ENCODE assay signal across 25 cellular contexts in genomic region chr9:124302921-124303320, GRCh38. TPM values are rescaled to one million over a fixed set of nuclear protein-coding genes. Genes with fewer than 3 reads are reported as not detected.
DNase-seq lines count a peak whose midpoint lies in the region; ATAC-seq, FAIRE-seq and TF ChIP-seq lines count a peak whose summit lies in the region.
"Had no signal": no experiment of that assay in that cellular context is flagged by ENCODE, and none has a peak within 500 bp of the region (broad histone marks: within the 10 kb centered on the region; RNA-seq: fewer than 3 reads in every experiment).

No MANE protein-coding gene starts in this region.

- no peak overlapping the region for H2AFZ ChIP-seq in keratinocyte (ENCODE audit: control insufficient read depth, low read length)

- no peaks in the 10 kb centered on the region for H3K9me3 ChIP-seq in keratinocyte (ENCODE audit: control insufficient read depth, low read depth, low read length)
- H3K9me3 ChIP-seq: A549, BLaER1, Caco-2, Peyer's patch, SJSA1 had no signal

- H3K4me3 ChIP-seq in keratinocyte (ENCODE audit: control insufficient read depth in 2 of 3, extremely low read depth in 1 of 3, insufficient read depth in 2 of 3, low read depth in 1 of 3, low read length in 3 of 3) = peak overlapping the region in 1 of 3 experiments; percentile 11
- H3K4me3 ChIP-seq: A549, BLaER1, GM12878, Peyer's patch, SJSA1 had no signal

- no peak for ATAC-seq in GM19452 (IDR thresholded peaks at IDR 0.05; ENCODE audit: unreplicated experiment)
- ATAC-seq in activated naive CD8-positive, alpha-beta T cell treated with anti-CD3 and anti-CD28 coated beads, Interleukin-2, amount 50 U/mL, for 24 hours = no peak
- ATAC-seq: A549, GM12878, Right ventricle myocardium inferior had no signal

- peaks cover 4% of the 10 kb centered on the region for H3K9me1 ChIP-seq in keratinocyte (ENCODE audit: control insufficient read depth, extremely low read depth, insufficient read depth, low read length)

- TF ChIP-seq CTCF in chondrocyte (IDR thresholded peaks at IDR 0.05) = no peak
- TF ChIP-seq CTCF in keratinocyte (optimal IDR thresholded peaks at IDR 0.05 in 1 of 3, IDR thresholded peaks at IDR 0.05 in 1 of 3, conservative IDR thresholded peaks at IDR 0.05 in 1 of 3; ENCODE audit: extremely low read depth in 1 of 3, insufficient read depth in 2 of 3, low read length in 3 of 3) = no peak
- no peak for TF ChIP-seq CTCF in progenitor cell of endocrine pancreas (IDR thresholded peaks at IDR 0.05; ENCODE audit: unreplicated experiment)

- dilution Hi-C loops in keratinocyte (cut with MboI; ENCODE audit: extremely low pct_ligation_motif_present, low sequenced_read_pairs) = loop anchor here (25.0 kb wide), 1 partner anchor 191 kb away; no protein-coding TSS in a partner anchor

- DNase-seq in chondrocyte (ENCODE audit: low spot score) (no peak), keratinocyte (ENCODE audit: low read depth, low spot score) (peak; percentile 35), progenitor cell of endocrine pancreas (ENCODE audit: low spot score, unreplicated experiment) (no peak), medulla oblongata (ENCODE audit: extremely low spot score) (no peak), kidney tubule cell (ENCODE audit: low spot score) (no peak)
- DNase-seq in activated naive CD8-positive, alpha-beta T cell treated with anti-CD3 and anti-CD28 coated beads, Interleukin-2, amount 50 U/mL, for 24 hours = no peak
- DNase-seq: Caco-2; CD4-positive, alpha-beta memory T cell; DMS 273 treated with DMSO at 0.1 percent for 48 hours; DND-41; H9; NCI-H1694; NCI-H2081; NCI-H2171 treated with DMSO at 0.1 percent for 48 hours; NCI-H524 treated with DMSO at 0.1 percent for 48 hours; NCI-H82; Peyer's patch had no signal

- H3K4me3 Mint-ChIP-seq in IgD-negative memory B cell (no peak overlapping the region), chondrocyte (ENCODE audit: unreplicated experiment) (no peak overlapping the region), progenitor cell of endocrine pancreas (ENCODE audit: low read depth) (no peak overlapping the region)
- no peak overlapping the region for H3K4me3 Mint-ChIP-seq in activated naive CD8-positive, alpha-beta T cell treated with anti-CD3 and anti-CD28 coated beads, Interleukin-2, amount 50 U/mL, for 24 hours
- H3K4me3 Mint-ChIP-seq: CD4-positive, alpha-beta memory T cell; H9 had no signal

- peak; percentile 88 for FAIRE-seq in keratinocyte (lab: Jason Lieb, UNC)
- FAIRE-seq: A549, GM12878, HTR-8/SVneo had no signal

- no peak overlapping the region for H3K9ac ChIP-seq in keratinocyte (ENCODE audit: control insufficient read depth, extremely low read depth, insufficient read depth, low read length)
- H3K9ac ChIP-seq: BLaER1 had no signal

- H3K36me3 ChIP-seq in keratinocyte (ENCODE audit: control insufficient read depth in 2 of 2, extremely low read depth in 1 of 2, insufficient read depth in 2 of 2, low read length in 2 of 2) = peaks cover 8 to 35% of the 10 kb centered on the region in 2 experiments

- peak overlapping the region; percentile 71 for H3K4me2 ChIP-seq in keratinocyte (ENCODE audit: control insufficient read depth, extremely low read depth, insufficient read depth, low read depth, low read length)
- H3K4me2 ChIP-seq: A549, BLaER1 had no signal

- H3K27ac Mint-ChIP-seq in IgD-negative memory B cell (peak overlapping the region in 2 of 3 donors; percentile 59 to 69), chondrocyte (ENCODE audit: unreplicated experiment) (peak overlapping the region; percentile 17), progenitor cell of endocrine pancreas (peak overlapping the region; percentile 69)
- H3K27ac Mint-ChIP-seq in activated naive CD8-positive, alpha-beta T cell treated with anti-CD3 and anti-CD28 coated beads, Interleukin-2, amount 50 U/mL, for 24 hours = no peak overlapping the region

- no peaks in the 10 kb centered on the region for H3K27me3 Mint-ChIP-seq in IgD-negative memory B cell
- H3K27me3 Mint-ChIP-seq in chondrocyte (ENCODE audit: low read depth) = no peaks in the 10 kb centered on the region
- no peaks in the 10 kb centered on the region for H3K27me3 Mint-ChIP-seq in progenitor cell of endocrine pancreas
- no peaks in the 10 kb centered on the region for H3K27me3 Mint-ChIP-seq in activated naive CD8-positive, alpha-beta T cell treated with anti-CD3 and anti-CD28 coated beads, Interleukin-2, amount 50 U/mL, for 24 hours
- H3K27me3 Mint-ChIP-seq: CD4-positive, alpha-beta memory T cell had no signal

- H3K79me2 ChIP-seq in keratinocyte (ENCODE audit: control insufficient read depth, insufficient read depth, low read length) = peaks cover 41% of the 10 kb centered on the region

- H3K9me3 Mint-ChIP-seq in IgD-negative memory B cell (no peaks in the 10 kb centered on the region), chondrocyte (ENCODE audit: low read depth) (no peaks in the 10 kb centered on the region), progenitor cell of endocrine pancreas (ENCODE audit: low read depth) (no peaks in the 10 kb centered on the region)
- no peaks in the 10 kb centered on the region for H3K9me3 Mint-ChIP-seq in activated naive CD8-positive, alpha-beta T cell treated with anti-CD3 and anti-CD28 coated beads, Interleukin-2, amount 50 U/mL, for 24 hours
- H3K9me3 Mint-ChIP-seq: CD4-positive, alpha-beta memory T cell; H9 had no signal

- peaks cover 54% of the 10 kb centered on the region for H3K4me1 ChIP-seq in keratinocyte (ENCODE audit: control insufficient read depth, extremely low read depth, insufficient read depth, low read length)

- peaks cover 2% of the 10 kb centered on the region for H4K20me1 ChIP-seq in keratinocyte (ENCODE audit: control insufficient read depth, extremely low read depth, insufficient read depth, low read length)

- H3K36me3 Mint-ChIP-seq in IgD-negative memory B cell (no peaks in the 10 kb centered on the region), chondrocyte (ENCODE audit: low read depth) (peaks cover 13% of the 10 kb centered on the region), progenitor cell of endocrine pancreas (ENCODE audit: insufficient read depth) (peaks cover 5% of the 10 kb centered on the region)
- H3K36me3 Mint-ChIP-seq in activated naive CD8-positive, alpha-beta T cell treated with anti-CD3 and anti-CD28 coated beads, Interleukin-2, amount 50 U/mL, for 24 hours (ENCODE audit: low read depth) = peaks cover 5% of the 10 kb centered on the region

- H3K4me1 Mint-ChIP-seq in IgD-negative memory B cell = peaks cover 15 to 25% (median 17%) of the 10 kb centered on the region in 3 donors
- H3K4me1 Mint-ChIP-seq in chondrocyte (ENCODE audit: low read depth) = peaks cover 52% of the 10 kb centered on the region
- H3K4me1 Mint-ChIP-seq in progenitor cell of endocrine pancreas (ENCODE audit: low read depth) = no peaks in the 10 kb centered on the region
- peaks cover 11% of the 10 kb centered on the region for H3K4me1 Mint-ChIP-seq in activated naive CD8-positive, alpha-beta T cell treated with anti-CD3 and anti-CD28 coated beads, Interleukin-2, amount 50 U/mL, for 24 hours

- peak overlapping the region; percentile 30 for H3K27ac ChIP-seq in keratinocyte (ENCODE audit: control insufficient read depth, insufficient read depth, low read length)
- H3K27ac ChIP-seq: BLaER1, Peyer's patch, SJSA1 had no signal

- H3K27me3 ChIP-seq in keratinocyte (ENCODE audit: control insufficient read depth, extremely low read depth, insufficient read depth, low read length) = no peaks in the 10 kb centered on the region
- H3K27me3 ChIP-seq: BLaER1, Peyer's patch, SJSA1 had no signal

RNA-seq across cellular contexts. Expression of gene NEK6, which starts 45.2 kb away (rescaled TPM):
- polyA plus RNA-seq in IgD-negative memory B cell = 76.2 TPM
- total RNA-seq in chondrocyte = 99.9 to 110 TPM (median 107 TPM) in 3 replicates
- 43.5 to 62.3 TPM (median 56.4 TPM) in 3 replicates for polyA plus RNA-seq in keratinocyte
- polyA plus RNA-seq in keratinocyte (2011; ENCODE audit: low read depth) = 23.6 TPM
- 44.1 and 60.2 TPM in 2 replicates for polyA plus RNA-seq in keratinocyte (2011; cell fraction: cytosol; rRNA removed)
- 39.8 and 44.0 TPM in 2 replicates for polyA plus RNA-seq in keratinocyte (2011; cell fraction: nucleus; rRNA removed)
- 12.1 and 37.2 TPM in 2 replicates for polyA plus RNA-seq in keratinocyte (2012; ENCODE audit: low replicate concordance)
- polyA minus RNA-seq in keratinocyte = 74.9 to 81.9 TPM (median 80.8 TPM) in 3 replicates
- polyA minus RNA-seq in keratinocyte (2011; cell fraction: cytosol; rRNA and poly(A)+ RNA removed) = 36.8 TPM
- polyA minus RNA-seq in keratinocyte (2011; cell fraction: nucleus; rRNA and poly(A)+ RNA removed) = 15.7 and 27.1 TPM in 2 replicates
- 23.9 and 24.4 TPM in 2 replicates for total RNA-seq in progenitor cell of endocrine pancreas
